In the genomic region with DNA sequence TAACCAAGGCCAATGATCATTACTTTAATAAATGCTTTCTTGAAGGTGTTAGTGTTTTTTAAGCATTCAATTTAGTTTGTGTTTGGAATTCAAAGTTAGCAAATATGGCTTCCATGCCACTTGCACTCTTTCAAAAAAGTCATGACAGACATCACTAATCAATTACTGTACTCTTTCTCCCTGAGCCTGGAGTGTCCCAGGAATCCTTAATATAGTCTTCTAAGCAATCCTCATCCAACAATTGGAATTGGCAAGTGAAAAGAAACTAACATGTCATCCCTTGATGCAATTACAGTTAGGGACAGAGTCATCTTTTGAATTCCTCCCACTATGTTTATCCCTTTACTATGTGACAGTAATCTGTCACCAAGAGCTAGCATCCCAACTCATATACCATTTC, we compare ENCODE assay signal across 30 cellular contexts. TPM values are rescaled to one million over a fixed set of nuclear protein-coding genes. Genes with fewer than 3 reads are reported as not detected.
"Had no signal": no experiment of that assay in that cellular context is flagged by ENCODE, and none has a peak within 500 bp of the region (broad histone marks: within the 10 kb centered on the region; RNA-seq: fewer than 3 reads in every experiment).

No MANE protein-coding gene starts in this region.

- ATAC-seq: gastroesophageal sphincter, left cardiac atrium, lower lobe of right lung, natural killer cell had no signal

- H2AFZ ChIP-seq: hepatocyte, neural progenitor cell had no signal

- H3K9me3 Mint-ChIP-seq: natural killer cell had no signal

- DNase-seq: dermis blood vessel endothelial cell; esophagus squamous epithelium; foreskin fibroblast; kidney; left cardiac atrium; left ventricle myocardium inferior; lower lobe of right lung; natural killer cell; nucleus accumbens; ovary; sigmoid colon; stimulated activated CD4-positive, alpha-beta T cell treated with anti-CD3 and anti-CD28 coated beads, Interleukin-2, amount 100 ng/mL, for 24 hours; stimulated activated CD4-positive, alpha-beta T cell treated with anti-CD3 and anti-CD28 coated beads, Interleukin-4, amount 100 ng/mL, for 4 hours; stimulated activated naive CD4-positive, alpha-beta T cell; stomach; substantia nigra; trophoblast cell had no signal

- H3K27me3 ChIP-seq: hepatocyte, ovary, right atrium auricular region had no signal

- FAIRE-seq: kidney, urothelium cell line had no signal

- H3K4me3 ChIP-seq: esophagus squamous epithelium, gastroesophageal sphincter, hepatocyte, left ventricle myocardium inferior, lower lobe of right lung, neural progenitor cell, ovary, right atrium auricular region, sigmoid colon, skin epidermis, stomach had no signal

- H3K36me3 ChIP-seq: esophagus squamous epithelium, gastroesophageal sphincter, left ventricle myocardium inferior, lower lobe of right lung, neural progenitor cell, ovary, right atrium auricular region, sigmoid colon, stomach had no signal

- H3K27ac ChIP-seq: esophagus squamous epithelium, gastroesophageal sphincter, hepatocyte, left ventricle myocardium inferior, lower lobe of right lung, neural progenitor cell, ovary, right atrium auricular region, sigmoid colon, skin epidermis, stomach had no signal

- H3K36me3 Mint-ChIP-seq: mesothelial cell of epicardium, natural killer cell, neural progenitor cell had no signal

- H3K79me2 ChIP-seq: hepatocyte had no signal

- H3K4me2 ChIP-seq: hepatocyte, neural progenitor cell had no signal

- H3K9ac ChIP-seq: neural progenitor cell had no signal

- H3K27ac Mint-ChIP-seq: memory B cell, mesothelial cell of epicardium, natural killer cell had no signal

- H3K4me3 Mint-ChIP-seq: memory B cell, mesothelial cell of epicardium, natural killer cell, neural progenitor cell had no signal

- H3K9me3 ChIP-seq: esophagus squamous epithelium, gastroesophageal sphincter, left ventricle myocardium inferior, lower lobe of right lung, ovary, right atrium auricular region, sigmoid colon, stomach had no signal

RNA-seq across cellular contexts. Expression of gene GPR55, which starts 29.7 kb away (rescaled TPM):
- total RNA-seq: dermis blood vessel endothelial cell, epithelial cell of proximal tubule, left ventricle myocardium inferior, mesothelial cell of epicardium, right atrium auricular region, sigmoid colon had no signal
- polyA plus RNA-seq: hepatocyte had no signal

RNA-seq across cellular contexts. Expression of gene SPATA3, which starts 41.2 kb away (rescaled TPM):
- total RNA-seq: dermis blood vessel endothelial cell, epithelial cell of proximal tubule, esophagus squamous epithelium, gastroesophageal sphincter, hepatocyte, kidney, left cardiac atrium, left ventricle myocardium inferior, lower lobe of right lung, mesothelial cell of epicardium, mucosa of gallbladder, myocyte, natural killer cell, ovary, posterior vena cava, right atrium auricular region, sigmoid colon, stomach had no signal
- polyA plus RNA-seq: hepatocyte, ovary, sigmoid colon, stomach, thymus had no signal
